In the genomic region with DNA sequence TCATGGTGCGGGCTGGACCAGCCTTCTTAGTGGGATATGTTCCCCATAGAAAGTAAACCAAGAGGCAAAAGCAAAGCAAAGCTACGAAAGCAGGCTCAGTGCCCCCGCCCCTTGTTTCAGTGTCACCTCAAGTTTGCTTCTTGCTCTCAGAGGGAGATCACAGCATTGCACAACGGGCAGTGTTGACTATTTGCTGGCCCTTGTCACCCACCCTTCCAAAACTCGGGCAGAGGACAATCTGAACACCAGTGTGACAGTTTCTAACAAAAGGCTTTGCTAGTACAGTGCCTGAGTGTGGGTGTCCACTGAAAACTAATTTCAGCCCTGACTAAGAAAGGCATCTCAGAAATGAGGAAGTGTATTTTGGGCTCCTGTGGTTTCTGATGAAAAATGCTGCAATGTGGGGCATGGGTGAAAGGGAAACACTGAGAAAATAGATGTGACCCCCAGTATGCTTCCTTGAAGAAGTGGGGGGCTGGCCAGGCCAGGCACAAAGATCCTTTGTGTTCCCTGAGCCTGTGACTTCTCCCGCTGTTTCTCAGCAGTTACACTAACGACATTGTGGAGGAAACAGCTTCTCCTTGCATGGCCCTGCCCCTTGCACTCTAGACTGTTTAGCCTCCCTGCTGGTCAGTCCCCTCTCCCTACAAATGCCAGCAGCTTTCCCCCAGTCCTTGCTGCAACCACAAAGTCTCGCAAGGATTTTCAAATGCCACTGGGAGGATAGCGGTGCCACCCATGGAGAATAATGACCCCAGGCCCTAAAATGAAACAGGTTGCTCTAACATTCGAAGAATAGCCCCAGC, we compare ENCODE assay signal across 1 cellular context.
TF ChIP-seq lines count a peak whose summit lies in the region.

No MANE protein-coding gene starts in this region.

TF ChIP-seq in HepG2, 621 proteins besides CTCF, POLR2A, EP300 and RAD21 (continued from another document and continues in another):
- no peak for TF ChIP-seq ZNF777 (CRISPR knock-in tag; IDR thresholded peaks at IDR 0.05)
- TF ChIP-seq ATF7 (IDR thresholded peaks at IDR 0.05): no peak
- TF ChIP-seq ATF7 (CRISPR knock-in tag; IDR thresholded peaks at IDR 0.05): no peak
- TF ChIP-seq NR3C1 (CRISPR knock-in tag; IDR thresholded peaks at IDR 0.05): no peak
- TF ChIP-seq, protein P1, sequence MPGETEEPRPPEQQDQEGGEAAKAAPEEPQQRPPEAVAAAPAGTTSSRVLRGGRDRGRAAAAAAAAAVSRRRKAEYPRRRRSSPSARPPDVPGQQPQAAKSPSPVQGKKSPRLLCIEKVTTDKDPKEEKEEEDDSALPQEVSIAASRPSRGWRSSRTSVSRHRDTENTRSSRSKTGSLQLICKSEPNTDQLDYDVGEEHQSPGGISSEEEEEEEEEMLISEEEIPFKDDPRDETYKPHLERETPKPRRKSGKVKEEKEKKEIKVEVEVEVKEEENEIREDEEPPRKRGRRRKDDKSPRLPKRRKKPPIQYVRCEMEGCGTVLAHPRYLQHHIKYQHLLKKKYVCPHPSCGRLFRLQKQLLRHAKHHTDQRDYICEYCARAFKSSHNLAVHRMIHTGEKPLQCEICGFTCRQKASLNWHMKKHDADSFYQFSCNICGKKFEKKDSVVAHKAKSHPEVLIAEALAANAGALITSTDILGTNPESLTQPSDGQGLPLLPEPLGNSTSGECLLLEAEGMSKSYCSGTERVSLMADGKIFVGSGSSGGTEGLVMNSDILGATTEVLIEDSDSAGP (CRISPR knock-in tag; IDR thresholded peaks at IDR 0.05; ENCODE audit: borderline replicate concordance): peak; percentile 45; the same call in 1 of the 2 replicates
- TF ChIP-seq, protein P2, sequence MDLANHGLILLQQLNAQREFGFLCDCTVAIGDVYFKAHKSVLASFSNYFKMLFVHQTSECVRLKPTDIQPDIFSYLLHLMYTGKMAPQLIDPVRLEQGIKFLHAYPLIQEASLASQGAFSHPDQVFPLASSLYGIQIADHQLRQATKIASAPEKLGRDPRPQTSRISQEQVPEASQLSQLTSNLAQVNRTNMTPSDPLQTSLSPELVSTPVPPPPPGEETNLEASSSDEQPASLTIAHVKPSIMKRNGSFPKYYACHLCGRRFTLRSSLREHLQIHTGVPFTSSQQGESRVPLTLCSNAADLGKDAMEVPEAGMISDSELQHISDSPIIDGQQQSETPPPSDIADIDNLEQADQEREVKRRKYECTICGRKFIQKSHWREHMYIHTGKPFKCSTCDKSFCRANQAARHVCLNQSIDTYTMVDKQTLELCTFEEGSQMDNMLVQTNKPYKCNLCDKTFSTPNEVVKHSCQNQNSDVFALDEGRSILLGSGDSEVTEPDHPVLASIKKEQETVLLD (CRISPR knock-in tag; IDR thresholded peaks at IDR 0.05; ENCODE audit: low read depth): no peak
- no peak for TF ChIP-seq GFI1 (CRISPR knock-in tag; IDR thresholded peaks at IDR 0.05; ENCODE audit: borderline replicate concordance)
- TF ChIP-seq, protein P3, sequence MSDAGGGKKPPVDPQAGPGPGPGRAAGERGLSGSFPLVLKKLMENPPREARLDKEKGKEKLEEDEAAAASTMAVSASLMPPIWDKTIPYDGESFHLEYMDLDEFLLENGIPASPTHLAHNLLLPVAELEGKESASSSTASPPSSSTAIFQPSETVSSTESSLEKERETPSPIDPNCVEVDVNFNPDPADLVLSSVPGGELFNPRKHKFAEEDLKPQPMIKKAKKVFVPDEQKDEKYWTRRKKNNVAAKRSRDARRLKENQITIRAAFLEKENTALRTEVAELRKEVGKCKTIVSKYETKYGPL (CRISPR knock-in tag; IDR thresholded peaks at IDR 0.05): no peak
- no peak for TF ChIP-seq SPEN (CRISPR knock-in tag; IDR thresholded peaks at IDR 0.05; ENCODE audit: low read depth)
- TF ChIP-seq ZNF570 (CRISPR knock-in tag; IDR thresholded peaks at IDR 0.05; ENCODE audit: borderline replicate concordance): no peak
- TF ChIP-seq HNRNPUL1 (IDR thresholded peaks at IDR 0.05; ENCODE audit: low read depth, low read length): no peak
- TF ChIP-seq PHF20 (CRISPR knock-in tag; IDR thresholded peaks at IDR 0.05): no peak
- TF ChIP-seq NR2C2 (CRISPR knock-in tag; IDR thresholded peaks at IDR 0.05; ENCODE audit: borderline replicate concordance): 0 out of 2 replicates have a peak, but pooled peaks have one; percentile 25
- TF ChIP-seq, protein P4, sequence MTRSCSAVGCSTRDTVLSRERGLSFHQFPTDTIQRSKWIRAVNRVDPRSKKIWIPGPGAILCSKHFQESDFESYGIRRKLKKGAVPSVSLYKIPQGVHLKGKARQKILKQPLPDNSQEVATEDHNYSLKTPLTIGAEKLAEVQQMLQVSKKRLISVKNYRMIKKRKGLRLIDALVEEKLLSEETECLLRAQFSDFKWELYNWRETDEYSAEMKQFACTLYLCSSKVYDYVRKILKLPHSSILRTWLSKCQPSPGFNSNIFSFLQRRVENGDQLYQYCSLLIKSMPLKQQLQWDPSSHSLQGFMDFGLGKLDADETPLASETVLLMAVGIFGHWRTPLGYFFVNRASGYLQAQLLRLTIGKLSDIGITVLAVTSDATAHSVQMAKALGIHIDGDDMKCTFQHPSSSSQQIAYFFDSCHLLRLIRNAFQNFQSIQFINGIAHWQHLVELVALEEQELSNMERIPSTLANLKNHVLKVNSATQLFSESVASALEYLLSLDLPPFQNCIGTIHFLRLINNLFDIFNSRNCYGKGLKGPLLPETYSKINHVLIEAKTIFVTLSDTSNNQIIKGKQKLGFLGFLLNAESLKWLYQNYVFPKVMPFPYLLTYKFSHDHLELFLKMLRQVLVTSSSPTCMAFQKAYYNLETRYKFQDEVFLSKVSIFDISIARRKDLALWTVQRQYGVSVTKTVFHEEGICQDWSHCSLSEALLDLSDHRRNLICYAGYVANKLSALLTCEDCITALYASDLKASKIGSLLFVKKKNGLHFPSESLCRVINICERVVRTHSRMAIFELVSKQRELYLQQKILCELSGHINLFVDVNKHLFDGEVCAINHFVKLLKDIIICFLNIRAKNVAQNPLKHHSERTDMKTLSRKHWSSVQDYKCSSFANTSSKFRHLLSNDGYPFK (CRISPR knock-in tag; IDR thresholded peaks at IDR 0.05; ENCODE audit: borderline replicate concordance): no peak
- TF ChIP-seq ZFX (CRISPR knock-in tag; IDR thresholded peaks at IDR 0.05; ENCODE audit: low read depth): no peak
- TF ChIP-seq HOXA9 (CRISPR knock-in tag; IDR thresholded peaks at IDR 0.05; ENCODE audit: borderline replicate concordance): no peak
- TF ChIP-seq RBFOX2 (IDR thresholded peaks at IDR 0.05; ENCODE audit: low read depth, low read length): no peak
- TF ChIP-seq, protein P5, sequence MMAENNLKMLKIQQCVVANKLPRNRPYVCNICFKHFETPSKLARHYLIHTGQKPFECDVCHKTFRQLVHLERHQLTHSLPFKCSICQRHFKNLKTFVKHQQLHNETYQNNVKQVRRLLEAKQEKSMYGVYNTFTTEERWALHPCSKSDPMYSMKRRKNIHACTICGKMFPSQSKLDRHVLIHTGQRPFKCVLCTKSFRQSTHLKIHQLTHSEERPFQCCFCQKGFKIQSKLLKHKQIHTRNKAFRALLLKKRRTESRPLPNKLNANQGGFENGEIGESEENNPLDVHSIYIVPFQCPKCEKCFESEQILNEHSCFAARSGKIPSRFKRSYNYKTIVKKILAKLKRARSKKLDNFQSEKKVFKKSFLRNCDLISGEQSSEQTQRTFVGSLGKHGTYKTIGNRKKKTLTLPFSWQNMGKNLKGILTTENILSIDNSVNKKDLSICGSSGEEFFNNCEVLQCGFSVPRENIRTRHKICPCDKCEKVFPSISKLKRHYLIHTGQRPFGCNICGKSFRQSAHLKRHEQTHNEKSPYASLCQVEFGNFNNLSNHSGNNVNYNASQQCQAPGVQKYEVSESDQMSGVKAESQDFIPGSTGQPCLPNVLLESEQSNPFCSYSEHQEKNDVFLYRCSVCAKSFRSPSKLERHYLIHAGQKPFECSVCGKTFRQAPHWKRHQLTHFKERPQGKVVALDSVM (CRISPR knock-in tag; IDR thresholded peaks at IDR 0.05): no peak
- TF ChIP-seq ZNF766 (CRISPR knock-in tag; IDR thresholded peaks at IDR 0.05; ENCODE audit: borderline replicate concordance): no peak
- no peak for TF ChIP-seq KMT2B (CRISPR knock-in tag; IDR thresholded peaks at IDR 0.05)
- TF ChIP-seq, protein P6, sequence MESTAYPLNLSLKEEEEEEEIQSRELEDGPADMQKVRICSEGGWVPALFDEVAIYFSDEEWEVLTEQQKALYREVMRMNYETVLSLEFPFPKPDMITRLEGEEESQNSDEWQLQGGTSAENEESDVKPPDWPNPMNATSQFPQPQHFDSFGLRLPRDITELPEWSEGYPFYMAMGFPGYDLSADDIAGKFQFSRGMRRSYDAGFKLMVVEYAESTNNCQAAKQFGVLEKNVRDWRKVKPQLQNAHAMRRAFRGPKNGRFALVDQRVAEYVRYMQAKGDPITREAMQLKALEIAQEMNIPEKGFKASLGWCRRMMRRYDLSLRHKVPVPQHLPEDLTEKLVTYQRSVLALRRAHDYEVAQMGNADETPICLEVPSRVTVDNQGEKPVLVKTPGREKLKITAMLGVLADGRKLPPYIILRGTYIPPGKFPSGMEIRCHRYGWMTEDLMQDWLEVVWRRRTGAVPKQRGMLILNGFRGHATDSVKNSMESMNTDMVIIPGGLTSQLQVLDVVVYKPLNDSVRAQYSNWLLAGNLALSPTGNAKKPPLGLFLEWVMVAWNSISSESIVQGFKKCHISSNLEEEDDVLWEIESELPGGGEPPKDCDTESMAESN (CRISPR knock-in tag; conservative IDR thresholded peaks at IDR 0.05): peak; percentile 30; the same call in 1 of the 2 replicates
- TF ChIP-seq HOXD1 (CRISPR knock-in tag; IDR thresholded peaks at IDR 0.05): no peak
- TF ChIP-seq POLR2AphosphoS5 (IDR thresholded peaks at IDR 0.05; ENCODE audit: low read depth, low read length): no peak
- TF ChIP-seq ATRX (CRISPR knock-in tag; IDR thresholded peaks at IDR 0.05; ENCODE audit: borderline replicate concordance): no peak
- TF ChIP-seq PITX1 (CRISPR knock-in tag; IDR thresholded peaks at IDR 0.05): peak; percentile 53
- TF ChIP-seq, protein P7, sequence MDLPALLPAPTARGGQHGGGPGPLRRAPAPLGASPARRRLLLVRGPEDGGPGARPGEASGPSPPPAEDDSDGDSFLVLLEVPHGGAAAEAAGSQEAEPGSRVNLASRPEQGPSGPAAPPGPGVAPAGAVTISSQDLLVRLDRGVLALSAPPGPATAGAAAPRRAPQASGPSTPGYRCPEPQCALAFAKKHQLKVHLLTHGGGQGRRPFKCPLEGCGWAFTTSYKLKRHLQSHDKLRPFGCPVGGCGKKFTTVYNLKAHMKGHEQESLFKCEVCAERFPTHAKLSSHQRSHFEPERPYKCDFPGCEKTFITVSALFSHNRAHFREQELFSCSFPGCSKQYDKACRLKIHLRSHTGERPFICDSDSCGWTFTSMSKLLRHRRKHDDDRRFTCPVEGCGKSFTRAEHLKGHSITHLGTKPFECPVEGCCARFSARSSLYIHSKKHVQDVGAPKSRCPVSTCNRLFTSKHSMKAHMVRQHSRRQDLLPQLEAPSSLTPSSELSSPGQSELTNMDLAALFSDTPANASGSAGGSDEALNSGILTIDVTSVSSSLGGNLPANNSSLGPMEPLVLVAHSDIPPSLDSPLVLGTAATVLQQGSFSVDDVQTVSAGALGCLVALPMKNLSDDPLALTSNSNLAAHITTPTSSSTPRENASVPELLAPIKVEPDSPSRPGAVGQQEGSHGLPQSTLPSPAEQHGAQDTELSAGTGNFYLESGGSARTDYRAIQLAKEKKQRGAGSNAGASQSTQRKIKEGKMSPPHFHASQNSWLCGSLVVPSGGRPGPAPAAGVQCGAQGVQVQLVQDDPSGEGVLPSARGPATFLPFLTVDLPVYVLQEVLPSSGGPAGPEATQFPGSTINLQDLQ (CRISPR knock-in tag; IDR thresholded peaks at IDR 0.05): no peak
- TF ChIP-seq SNAI1 (CRISPR knock-in tag; IDR thresholded peaks at IDR 0.05; ENCODE audit: borderline replicate concordance): no peak
- TF ChIP-seq GATAD1 (CRISPR knock-in tag; IDR thresholded peaks at IDR 0.05): no peak
- TF ChIP-seq, protein P8, sequence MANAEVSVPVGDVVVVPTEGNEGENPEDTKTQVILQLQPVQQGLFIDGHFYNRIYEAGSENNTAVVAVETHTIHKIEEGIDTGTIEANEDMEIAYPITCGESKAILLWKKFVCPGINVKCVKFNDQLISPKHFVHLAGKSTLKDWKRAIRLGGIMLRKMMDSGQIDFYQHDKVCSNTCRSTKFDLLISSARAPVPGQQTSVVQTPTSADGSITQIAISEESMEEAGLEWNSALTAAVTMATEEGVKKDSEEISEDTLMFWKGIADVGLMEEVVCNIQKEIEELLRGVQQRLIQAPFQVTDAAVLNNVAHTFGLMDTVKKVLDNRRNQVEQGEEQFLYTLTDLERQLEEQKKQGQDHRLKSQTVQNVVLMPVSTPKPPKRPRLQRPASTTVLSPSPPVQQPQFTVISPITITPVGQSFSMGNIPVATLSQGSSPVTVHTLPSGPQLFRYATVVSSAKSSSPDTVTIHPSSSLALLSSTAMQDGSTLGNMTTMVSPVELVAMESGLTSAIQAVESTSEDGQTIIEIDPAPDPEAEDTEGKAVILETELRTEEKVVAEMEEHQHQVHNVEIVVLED (CRISPR knock-in tag; IDR thresholded peaks at IDR 0.05; ENCODE audit: borderline replicate concordance): no peak
- no peak for TF ChIP-seq ZNF598 (CRISPR knock-in tag; IDR thresholded peaks at IDR 0.05; ENCODE audit: borderline replicate concordance)
- TF ChIP-seq ZNF615 (CRISPR knock-in tag; IDR thresholded peaks at IDR 0.05; ENCODE audit: borderline replicate concordance): no peak
- TF ChIP-seq ZNF629 (CRISPR knock-in tag; conservative IDR thresholded peaks at IDR 0.05): no peak
- TF ChIP-seq, protein P9, sequence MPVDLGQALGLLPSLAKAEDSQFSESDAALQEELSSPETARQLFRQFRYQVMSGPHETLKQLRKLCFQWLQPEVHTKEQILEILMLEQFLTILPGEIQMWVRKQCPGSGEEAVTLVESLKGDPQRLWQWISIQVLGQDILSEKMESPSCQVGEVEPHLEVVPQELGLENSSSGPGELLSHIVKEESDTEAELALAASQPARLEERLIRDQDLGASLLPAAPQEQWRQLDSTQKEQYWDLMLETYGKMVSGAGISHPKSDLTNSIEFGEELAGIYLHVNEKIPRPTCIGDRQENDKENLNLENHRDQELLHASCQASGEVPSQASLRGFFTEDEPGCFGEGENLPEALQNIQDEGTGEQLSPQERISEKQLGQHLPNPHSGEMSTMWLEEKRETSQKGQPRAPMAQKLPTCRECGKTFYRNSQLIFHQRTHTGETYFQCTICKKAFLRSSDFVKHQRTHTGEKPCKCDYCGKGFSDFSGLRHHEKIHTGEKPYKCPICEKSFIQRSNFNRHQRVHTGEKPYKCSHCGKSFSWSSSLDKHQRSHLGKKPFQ (CRISPR knock-in tag; IDR thresholded peaks at IDR 0.05; ENCODE audit: insufficient replicate concordance): no peak
- TF ChIP-seq NCOR1 (IDR thresholded peaks at IDR 0.05; ENCODE audit: borderline replicate concordance, low read length): peak; percentile 32; the same call in 1 of the 2 replicates
- TF ChIP-seq XRCC5 (optimal IDR thresholded peaks at IDR 0.05; ENCODE audit: low read length): no peak
- no peak for TF ChIP-seq ZNF235 (CRISPR knock-in tag; IDR thresholded peaks at IDR 0.05; ENCODE audit: borderline replicate concordance)
- TF ChIP-seq RXRB (CRISPR knock-in tag; IDR thresholded peaks at IDR 0.05; ENCODE audit: borderline replicate concordance): 0 out of 2 replicates have a peak, but pooled peaks have one; percentile 36
- no peak for TF ChIP-seq ZKSCAN8 (CRISPR knock-in tag; IDR thresholded peaks at IDR 0.05; ENCODE audit: borderline replicate concordance)
